Comparison of ENCODE assay signal across 1 cellular context in the genomic region with DNA sequence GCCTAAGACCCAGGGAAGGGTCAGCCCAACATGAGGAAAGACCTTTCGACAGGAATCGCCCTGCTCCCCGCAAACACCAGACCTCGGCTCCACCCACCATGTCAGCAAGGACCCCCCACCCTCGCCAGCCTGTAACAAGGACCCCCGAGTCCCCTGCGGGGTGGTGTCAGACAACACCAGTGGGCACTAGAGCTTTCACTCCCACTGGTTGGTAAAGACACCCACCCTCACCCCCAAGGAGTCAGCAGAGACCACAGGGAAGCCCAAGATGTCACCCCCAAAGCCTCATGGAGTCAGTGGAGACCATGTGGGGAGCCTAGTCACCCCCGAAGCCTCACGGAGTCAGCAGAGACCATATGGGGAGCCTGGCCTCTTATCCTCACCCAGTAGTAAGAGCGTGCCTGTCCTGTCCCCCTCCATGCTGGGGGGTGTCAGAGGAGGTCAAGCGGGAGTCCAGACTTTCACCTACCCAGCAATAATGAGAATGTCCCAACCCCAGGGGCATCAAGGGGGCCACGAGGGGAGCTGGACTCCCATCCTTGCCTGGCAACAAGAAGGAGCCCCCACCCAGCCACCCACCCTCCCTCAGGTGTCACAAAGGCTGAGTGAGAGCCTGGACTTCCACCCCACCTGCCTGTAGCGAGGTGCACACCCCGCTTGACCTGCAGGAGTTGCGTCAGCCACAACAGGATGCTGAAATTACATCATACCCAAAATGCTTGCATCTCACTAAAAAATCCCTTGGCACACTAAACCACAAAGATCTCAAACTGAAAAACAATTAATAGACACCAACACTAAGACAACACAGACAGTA.
TF ChIP-seq lines count a peak whose summit lies in the region.

No MANE protein-coding gene starts in this region.

TF ChIP-seq in endothelial cell of umbilical vein, 7 proteins besides CTCF, POLR2A, EP300 and RAD21:
- peak; percentile 28 for TF ChIP-seq POLR2AphosphoS5 (IDR thresholded peaks at IDR 0.05; ENCODE audit: insufficient read depth, low read depth, low read length)
- no peak for TF ChIP-seq GATA2 (IDR thresholded peaks at IDR 0.05; ENCODE audit: insufficient read depth, insufficient read length, low read depth, low read length)
